Comparison of ENCODE assay signal across 19 cellular contexts in genomic region chr17:74450925-74451403, GRCh38. TPM values are rescaled to one million over a fixed set of nuclear protein-coding genes. Genes with fewer than 3 reads are reported as not detected.
"Had no signal": no experiment of that assay in that cellular context is flagged by ENCODE, and none has a peak within 500 bp of the region (broad histone marks: within the 10 kb centered on the region; RNA-seq: fewer than 3 reads in every experiment).

No MANE protein-coding gene starts in this region.

- H3K9ac ChIP-seq: neural progenitor cell, parathyroid adenoma, SK-N-SH had no signal

- H3K36me3 ChIP-seq: neural progenitor cell, WERI-Rb-1 had no signal

- ATAC-seq: activated T-cell treated with anti-CD3 and anti-CD28 coated beads, Interleukin-2, amount 50 U/mL, for 4 hours; esophagus mucosa had no signal

- H3K27ac ChIP-seq: cardiac muscle cell, neural progenitor cell, parathyroid adenoma, WERI-Rb-1 had no signal

- H3K4me3 ChIP-seq: cardiac muscle cell, lung, neural progenitor cell had no signal

- H3K27ac Mint-ChIP-seq: mesothelial cell of epicardium, neural progenitor cell had no signal

- H3K9me3 ChIP-seq: SK-N-SH had no signal

- H3K4me3 Mint-ChIP-seq: activated T-cell treated with anti-CD3 and anti-CD28 coated beads, Interleukin-2, amount 50 U/mL, for 4 hours; mesothelial cell of epicardium; neural progenitor cell had no signal

- H3K9me3 Mint-ChIP-seq: activated T-cell treated with anti-CD3 and anti-CD28 coated beads, Interleukin-2, amount 50 U/mL, for 4 hours; mesothelial cell of epicardium; neural progenitor cell had no signal

- DNase-seq: activated CD4-positive, alpha-beta T cell treated with anti-CD3 and anti-CD28 coated beads, Interleukin-2, amount 50 U/mL, for 48 hours; activated effector memory CD4-positive, alpha-beta T cell treated with Interleukin-2 at 50 U/mL for 16 hours; activated naive CD4-positive, alpha-beta T cell treated with anti-CD3 and anti-CD28 coated beads, Interleukin-2, amount 50 U/mL, for 16 hours; activated T-cell treated with anti-CD3 and anti-CD28 coated beads, Interleukin-2, amount 50 U/mL, for 4 hours; hypothalamus; kidney glomerular epithelial cell; SK-N-SH; small intestine; stimulated activated CD4-positive, alpha-beta T cell treated with anti-CD3 and anti-CD28 coated beads, Interleukin-4, amount 100 ng/mL, for 24 hours; stimulated activated naive CD4-positive, alpha-beta T cell; substantia nigra; T-helper 1 cell; WERI-Rb-1 had no signal

- H3K27me3 ChIP-seq: cardiac muscle cell had no signal

- H3K36me3 Mint-ChIP-seq: neural progenitor cell had no signal

RNA-seq across cellular contexts. Expression of gene CD300A, which starts 15.5 kb away (rescaled TPM):
- total RNA-seq: mesothelial cell of epicardium had no signal
- polyA plus RNA-seq: SK-N-SH had no signal

RNA-seq across cellular contexts. Expression of gene GPRC5C, which starts 19.1 kb away (rescaled TPM):
- polyA plus RNA-seq: SK-N-SH had no signal
